Comparison of ENCODE assay signal across 20 cellular contexts in the genomic region with DNA sequence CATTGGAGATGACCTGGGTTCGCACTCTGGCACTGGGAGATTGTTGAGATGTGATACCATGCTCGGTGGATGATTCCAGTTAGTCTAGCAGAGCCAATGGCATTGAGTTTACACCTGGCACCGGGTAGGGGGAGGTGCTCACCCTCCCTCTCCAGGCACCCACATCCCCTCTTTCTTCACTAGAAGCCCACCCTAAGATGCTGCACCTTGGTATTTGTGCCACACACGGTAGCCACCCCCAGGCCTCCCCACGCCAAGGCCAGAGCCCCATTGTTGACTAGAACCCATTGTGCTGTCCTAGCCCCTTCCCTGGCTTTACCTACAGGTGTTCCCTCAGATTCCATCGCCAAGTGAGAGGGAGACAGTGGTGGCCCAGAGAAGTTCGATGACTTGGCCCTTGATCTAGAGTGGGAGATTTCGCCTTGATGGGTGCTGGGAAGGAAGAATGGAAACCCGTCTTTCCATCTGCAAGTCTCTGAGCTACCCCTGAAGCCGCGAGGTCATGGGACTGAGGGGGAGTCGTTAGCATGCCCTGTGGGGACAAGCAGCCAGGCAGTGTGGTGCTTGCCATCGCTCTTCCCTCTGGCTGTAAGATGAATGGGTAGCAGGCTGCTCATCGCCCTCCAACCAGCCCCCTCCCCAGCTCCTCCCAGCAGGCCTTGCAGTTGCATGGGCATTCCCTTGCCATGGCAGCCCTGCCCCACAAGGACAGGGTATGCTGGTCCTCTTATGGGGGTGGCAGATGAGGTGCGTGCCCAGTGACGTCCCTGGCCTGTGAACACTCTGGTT. TPM values are rescaled to one million over a fixed set of nuclear protein-coding genes. Genes with fewer than 3 reads are reported as not detected.
DNase-seq lines count a peak whose midpoint lies in the region; ATAC-seq, FAIRE-seq and TF ChIP-seq lines count a peak whose summit lies in the region.
"Had no signal": no experiment of that assay in that cellular context is flagged by ENCODE, and none has a peak within 500 bp of the region (broad histone marks: within the 10 kb centered on the region; RNA-seq: fewer than 3 reads in every experiment).

No MANE protein-coding gene starts in this region.

- H3K27ac ChIP-seq in CD4-positive, alpha-beta T cell (ENCODE audit: low read depth, low read length): peak overlapping the region; percentile 17
- peak overlapping the region; percentile 48 for H3K27ac ChIP-seq in muscle layer of colon (ENCODE audit: low read depth, low read length)
- H3K27ac ChIP-seq: ascending aorta had no signal

- TF ChIP-seq CTCF in CD4-positive, alpha-beta T cell (IDR thresholded peaks at IDR 0.05): no peak

- peak; percentile 15 for TF ChIP-seq POLR2A in GM15510 (IDR thresholded peaks at IDR 0.05; ENCODE audit: borderline replicate concordance, extremely low read depth, insufficient read length)

- FAIRE-seq in GM19239 (lab: Jason Lieb, UNC): no peak

- no peak overlapping the region for H3K4me3 Mint-ChIP-seq in CD4-positive, alpha-beta T cell
- peak overlapping the region; percentile 30 for H3K4me3 Mint-ChIP-seq in activated naive CD8-positive, alpha-beta T cell treated with anti-CD3 and anti-CD28 coated beads for 36 hours

- no peaks in the 10 kb centered on the region for H3K27me3 ChIP-seq in CD4-positive, alpha-beta T cell (ENCODE audit: control insufficient read depth, insufficient read depth, low read length)
- no peaks in the 10 kb centered on the region for H3K27me3 ChIP-seq in muscle layer of colon (ENCODE audit: control insufficient read depth in 1 of 2, insufficient read depth in 2 of 2, low read length in 2 of 2)
- H3K27me3 ChIP-seq: ascending aorta, esophagus squamous epithelium, heart left ventricle had no signal

- no peak for DNase-seq in CD4-positive, alpha-beta T cell
- no peak for DNase-seq in activated naive CD8-positive, alpha-beta T cell treated with anti-CD3 and anti-CD28 coated beads for 36 hours
- DNase-seq in AG20443 (ENCODE audit: low spot score) (no peak), GM19239 (ENCODE audit: insufficient read length, low spot score) (no peak), NCI-H2081 treated with DMSO at 0.1 percent for 48 hours (lab: John Stamatoyannopoulos, UW) (no peak)
- DNase-seq: BE2C; DND-41; esophagus squamous epithelium; heart left ventricle; Kasumi-1; kidney glomerular epithelial cell; midbrain; NCI-H1436; stimulated activated naive CD4-positive, alpha-beta T cell had no signal

- H3K9me3 Mint-ChIP-seq in CD4-positive, alpha-beta T cell: no peaks in the 10 kb centered on the region
- no peaks in the 10 kb centered on the region for H3K9me3 Mint-ChIP-seq in activated naive CD8-positive, alpha-beta T cell treated with anti-CD3 and anti-CD28 coated beads for 36 hours

- no peaks in the 10 kb centered on the region for H3K27me3 Mint-ChIP-seq in CD4-positive, alpha-beta T cell
- H3K27me3 Mint-ChIP-seq in activated naive CD8-positive, alpha-beta T cell treated with anti-CD3 and anti-CD28 coated beads for 36 hours: no peaks in the 10 kb centered on the region

- no peak overlapping the region for H3K9ac ChIP-seq in muscle layer of colon (ENCODE audit: low read length)

- CTCF ChIA-PET in CD4-positive, alpha-beta T cell (lab: Charles Lee): no interaction called here

- peak overlapping the region; percentile 52 for H3K27ac Mint-ChIP-seq in CD4-positive, alpha-beta T cell
- H3K27ac Mint-ChIP-seq in activated naive CD8-positive, alpha-beta T cell treated with anti-CD3 and anti-CD28 coated beads for 36 hours: peak overlapping the region; percentile 45

- H3K4me1 Mint-ChIP-seq in CD4-positive, alpha-beta T cell (ENCODE audit: low read depth): peaks cover 91% of the 10 kb centered on the region
- peaks cover 84% of the 10 kb centered on the region for H3K4me1 Mint-ChIP-seq in activated naive CD8-positive, alpha-beta T cell treated with anti-CD3 and anti-CD28 coated beads for 36 hours

- no peak overlapping the region for H3K4me3 ChIP-seq in muscle layer of colon (ENCODE audit: low read depth in 1 of 2, low read length in 2 of 2)
- H3K4me3 ChIP-seq: ascending aorta, coronary artery, esophagus squamous epithelium, heart left ventricle had no signal

- H3K4me1 ChIP-seq in muscle layer of colon (ENCODE audit: insufficient read depth, low read length): peaks cover 80% of the 10 kb centered on the region
- H3K4me1 ChIP-seq: BE2C had no signal

- peaks cover 87% of the 10 kb centered on the region for H3K36me3 ChIP-seq in muscle layer of colon (ENCODE audit: insufficient read depth, low read length)
- H3K36me3 ChIP-seq: BE2C had no signal

- H3K9me3 ChIP-seq in CD4-positive, alpha-beta T cell (ENCODE audit: control insufficient read depth, low read length): no peaks in the 10 kb centered on the region
- no peaks in the 10 kb centered on the region for H3K9me3 ChIP-seq in muscle layer of colon (ENCODE audit: low read length)
- H3K9me3 ChIP-seq: ascending aorta, BE2C, esophagus squamous epithelium, heart left ventricle had no signal

- POLR2A ChIA-PET in CD4-positive, alpha-beta T cell (lab: Charles Lee): interaction anchor here (1.2 to 2.7 kb wide), 2 partner anchors 14 to 293 kb away, joined by 3 to 12 read pairs; no protein-coding TSS in a partner anchor

- ATAC-seq in CD4-positive, alpha-beta T cell (ENCODE audit: poor library complexity): no peak
- no peak for ATAC-seq in HG02981 (IDR thresholded peaks at IDR 0.05; ENCODE audit: unreplicated experiment)
- ATAC-seq: heart left ventricle had no signal

- H3K36me3 Mint-ChIP-seq in CD4-positive, alpha-beta T cell (ENCODE audit: low read depth): peaks cover 97% of the 10 kb centered on the region
- H3K36me3 Mint-ChIP-seq in activated naive CD8-positive, alpha-beta T cell treated with anti-CD3 and anti-CD28 coated beads for 36 hours: peaks cover 88% of the 10 kb centered on the region

- intact Hi-C loops in CD4-positive, alpha-beta T cell (cut with DNase I, micrococcal nuclease): no loop called here

RNA-seq across cellular contexts. Expression of a gene that starts 8.7 kb away (rescaled TPM):
- 100 to 1,000 TPM; 159 to 163 TPM for total RNA-seq in CD4-positive, alpha-beta T cell
- 100 to 1,000 TPM; 749 TPM for total RNA-seq in activated naive CD8-positive, alpha-beta T cell treated with anti-CD3 and anti-CD28 coated beads for 36 hours
- total RNA-seq: OCI-LY7 had no signal

RNA-seq across cellular contexts. Expression of a gene that starts 38.7 kb away (rescaled TPM):
- 1 to 10 TPM; 5.3 to 7.1 TPM for total RNA-seq in CD4-positive, alpha-beta T cell
- 10 to 100 TPM; 14.0 to 15.8 TPM for total RNA-seq in activated naive CD8-positive, alpha-beta T cell treated with anti-CD3 and anti-CD28 coated beads for 36 hours

Comparison
In these comparisons a context has a peak if more than half of its experiments do, and no peak if none do; other contexts are left out.
1. RNA of a gene that starts 8.7 kb away (total RNA-seq): 749 TPM in activated naive CD8-positive, alpha-beta T cell treated with anti-CD3 and anti-CD28 coated beads for 36 hours; 159 to 163 TPM in CD4-positive, alpha-beta T cell; every median in the first group is over 4 times any median in the second.